8 cellular contexts compared by ENCODE assay signal in the genomic region with DNA sequence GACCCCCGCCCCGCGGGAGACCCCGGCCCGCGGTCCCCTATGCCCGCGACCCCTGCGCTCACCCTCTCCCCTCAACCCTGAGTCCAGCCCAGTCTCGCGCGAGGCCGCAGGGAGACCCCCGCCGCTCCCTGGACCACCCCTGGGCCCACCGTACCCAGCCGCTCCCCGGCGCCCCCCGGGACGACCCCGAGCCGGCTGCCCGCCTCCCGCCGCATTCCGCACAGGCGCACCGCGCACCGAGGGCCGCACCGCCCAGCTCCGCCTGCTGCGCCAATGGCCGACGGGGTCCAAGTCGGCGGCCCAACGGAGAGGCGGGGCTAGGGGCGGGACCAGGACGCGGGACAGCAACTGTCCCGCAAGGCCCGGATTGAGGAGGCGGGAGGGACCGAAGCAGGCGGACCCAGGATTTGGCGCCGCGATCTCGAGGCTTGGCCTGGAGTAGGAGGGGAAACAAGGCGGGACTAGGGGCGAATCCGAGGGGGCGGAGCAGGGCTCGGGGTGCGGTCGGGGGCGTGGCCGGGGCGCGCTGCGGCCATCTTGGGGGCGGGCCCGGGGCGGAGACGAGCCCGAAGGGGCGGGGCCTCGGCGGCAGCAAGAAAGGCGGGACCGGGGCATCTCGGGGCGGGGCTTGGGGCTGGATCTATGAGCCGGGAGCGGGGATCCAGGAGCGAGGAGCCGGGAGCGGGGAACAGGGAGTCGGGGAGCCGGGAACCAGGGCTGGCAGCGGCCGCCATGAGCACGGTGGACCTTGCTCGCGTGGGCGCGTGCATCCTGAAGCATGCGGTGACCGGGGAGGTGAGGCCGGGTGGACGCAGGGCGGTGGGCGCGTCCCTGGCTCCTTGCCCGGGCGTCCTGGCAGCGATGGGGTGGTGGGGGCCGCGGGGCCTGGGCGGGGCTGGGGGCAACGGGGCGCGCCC. TPM values are rescaled to one million over a fixed set of nuclear protein-coding genes. Genes with fewer than 3 reads are reported as not detected.
A peak's percentile ranks its signal among the peaks of the same experiment; 100 is the strongest.
DNase-seq lines count a peak whose midpoint lies in the region; ATAC-seq, FAIRE-seq and TF ChIP-seq lines count a peak whose summit lies in the region.

A gene with protein sequence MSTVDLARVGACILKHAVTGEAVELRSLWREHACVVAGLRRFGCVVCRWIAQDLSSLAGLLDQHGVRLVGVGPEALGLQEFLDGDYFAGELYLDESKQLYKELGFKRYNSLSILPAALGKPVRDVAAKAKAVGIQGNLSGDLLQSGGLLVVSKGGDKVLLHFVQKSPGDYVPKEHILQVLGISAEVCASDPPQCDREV (plus strand): TSS at position 624 of the 917 bp plus-strand sequence. CDS start 109 bp downstream, at position 733.

- peak within 1 kb of the TSS; percentile 88 to 97 for H4K8ac ChIP-seq in IMR-90 (ENCODE audit: low read depth in 2 of 2, low read length in 2 of 2)

- H3K9me1 ChIP-seq in IMR-90 (ENCODE audit: insufficient read depth, low read length) (peaks cover 5% of the 10 kb centered on the region), endothelial cell of umbilical vein (replicated peaks; ENCODE audit: control insufficient read depth, extremely low read depth, insufficient read depth, low read length) (no peaks in the 10 kb centered on the region)

- H3K79me2 ChIP-seq in endothelial cell of umbilical vein (ENCODE audit: control insufficient read depth, insufficient read depth, low read length) = peaks cover 5% of the 10 kb centered on the region

- H2BK20ac ChIP-seq in IMR-90 (ENCODE audit: low read depth, low read length) = no peak within 1 kb of the TSS

- H3K79me1 ChIP-seq in IMR-90 (ENCODE audit: low read depth in 1 of 2, low read length in 2 of 2) = peaks cover 0 to 26% of the 10 kb centered on the region in 2 experiments; a peak in 2 of 4 replicates

- H2BK15ac ChIP-seq in IMR-90 (ENCODE audit: low read depth, low read length) = no peak within 1 kb of the TSS

- in situ Hi-C loops in IMR-90 (cut with MboI; ENCODE audit: low sequenced_read_pairs) = no loop called here

- intact Hi-C loops in IMR-90 (cut with micrococcal nuclease) (loop anchor here (1.0 to 2.0 kb wide), 3 partner anchors 25 to 726 kb away; no protein-coding TSS in a partner anchor), endothelial cell of umbilical vein (cut with micrococcal nuclease) (loop anchor here (1.0 to 5.0 kb wide), 7 partner anchors 25 to 1314 kb away; a partner anchor contains a TSS)

- TF ChIP-seq CTCF in IMR-90 (conservative IDR thresholded peaks at IDR 0.05; ENCODE audit: low read depth, low read length) (no peak), endothelial cell of umbilical vein (IDR thresholded peaks at IDR 0.05; ENCODE audit: extremely low read depth in 1 of 2, insufficient read depth in 1 of 2, low read depth in 1 of 2, low read length in 2 of 2) (no peak)

- peak; percentile 98 for FAIRE-seq in endothelial cell of umbilical vein (lab: Jason Lieb, UNC)

- peak within 1 kb of the TSS; percentile 95 for H3K4me3 ChIP-seq in IMR-90 (ENCODE audit: insufficient read depth, low read depth, low read length)
- H3K4me3 ChIP-seq in endothelial cell of umbilical vein (replicated peaks in 1 of 3; ENCODE audit: insufficient read depth in 1 of 3, low read depth in 1 of 3, low read length in 3 of 3) = peak within 1 kb of the TSS; percentile 56 to 73 (median 61)

- H3K4me2 ChIP-seq in IMR-90 (ENCODE audit: low read depth, low read length) (peak within 1 kb of the TSS; percentile 87), endothelial cell of umbilical vein (ENCODE audit: insufficient read depth, low read length) (peak within 1 kb of the TSS; percentile 86)

- peak within 1 kb of the TSS; percentile 54 for H2BK120ac ChIP-seq in IMR-90 (ENCODE audit: low read depth, low read length)

- dilution Hi-C loops in IMR-90 (cut with HindIII; ENCODE audit: low sequenced_read_pairs, unreplicated experiment) (no loop called here), endothelial cell of umbilical vein (cut with MboI; ENCODE audit: extremely low pct_ligation_motif_present, low sequenced_read_pairs) (no loop called here)

- CTCF ChIA-PET in IMR-90 (lab: Yijun Ruan, JAX) (interaction anchor here (1.1 kb wide), 1 partner anchor 25 kb away, joined by 4 read pairs; no protein-coding TSS in a partner anchor), endothelial cell of umbilical vein (lab: Charles Lee) (interaction anchor here (0.7 to 3.1 kb wide), 9 partner anchors 25 to 838 kb away, joined by 3 to 14 read pairs (median 3); a partner anchor contains a TSS)

- H4K91ac ChIP-seq in IMR-90 (ENCODE audit: insufficient read depth, low read depth, low read length) = peak within 1 kb of the TSS; percentile 72; the same call in 1 of the 2 replicates

- H3K27ac ChIP-seq in IMR-90 (ENCODE audit: insufficient read depth, low read length) (peak within 1 kb of the TSS; percentile 88), endothelial cell of umbilical vein (ENCODE audit: insufficient read depth, low read depth, low read length) (peak within 1 kb of the TSS; percentile 75)

- H3K36me3 ChIP-seq in IMR-90 (ENCODE audit: control insufficient read depth, insufficient read depth, low read length) (peaks cover 2% of the 10 kb centered on the region; the same call in 1 of the 2 replicates), endothelial cell of umbilical vein (ENCODE audit: control insufficient read depth in 2 of 2, extremely low read depth in 1 of 2, insufficient read depth in 2 of 2, low read length in 2 of 2) (peaks cover 3% of the 10 kb centered on the region in 2 experiments)

- H3K27me3 ChIP-seq in IMR-90 (ENCODE audit: control insufficient read depth, insufficient read depth, low read length) = no peaks in the 10 kb centered on the region
- no peaks in the 10 kb centered on the region for H3K27me3 ChIP-seq in endothelial cell of umbilical vein (ENCODE audit: control insufficient read depth in 2 of 2, insufficient read depth in 2 of 2, low read length in 2 of 2)

- BruUV-seq in IMR-90 (replicated peaks; lab: Mats Ljungman, UMichigan) (no TSS peak), endothelial cell of umbilical vein (replicated peaks; lab: Mats Ljungman, UMichigan) (no TSS peak)

- peak within 1 kb of the TSS; percentile 92 for H3K14ac ChIP-seq in IMR-90 (replicated peaks; ENCODE audit: low read depth, low read length)

- H3K56ac ChIP-seq in IMR-90 (ENCODE audit: extremely low read depth, insufficient read depth, low read length) = peak within 1 kb of the TSS; percentile 61; the same call in 1 of the 2 replicates

- peaks cover 14% of the 10 kb centered on the region for H3K4me1 ChIP-seq in IMR-90 (ENCODE audit: control insufficient read depth, insufficient read depth, low read length)
- peaks cover 15% of the 10 kb centered on the region for H3K4me1 ChIP-seq in endothelial cell of umbilical vein (ENCODE audit: control insufficient read depth, extremely low read depth, insufficient read depth, low read length)

- DNase-seq in DMS 273 treated with DMSO at 0.1 percent for 48 hours (lab: John Stamatoyannopoulos, UW) (peak; percentile 88), IMR-90 (peak; percentile 98), OCI-M2 (lab: John Stamatoyannopoulos, UW; ENCODE audit: unreplicated experiment) (peak; percentile 87), activated T-cell treated with anti-CD3 and anti-CD28 coated beads for 24 hours (ENCODE audit: low read depth) (peak; percentile 96), endothelial cell of umbilical vein (ENCODE audit: low read depth, low spot score) (peak; percentile 98), midbrain (lab: John Stamatoyannopoulos, UW) (peak; percentile 98)
- DNase-seq in stimulated activated CD8-positive, alpha-beta memory T cell treated with anti-CD3 and anti-CD28 coated beads, Interleukin-15, amount 100 ng/mL, for 48 hours (ENCODE audit: low read depth in 2 of 2) = peak; percentile 96 to 97

- H3K9ac ChIP-seq in IMR-90 (ENCODE audit: low read depth, low read length) = peak within 1 kb of the TSS; percentile 88
- H3K9ac ChIP-seq in endothelial cell of umbilical vein (replicated peaks; ENCODE audit: extremely low read depth, insufficient read depth, low read length) = peak within 1 kb of the TSS; percentile 73

- H4K20me1 ChIP-seq in IMR-90 (ENCODE audit: insufficient read depth, low read length) = no peaks in the 10 kb centered on the region; the same call in 1 of the 2 replicates
- H4K20me1 ChIP-seq in endothelial cell of umbilical vein (replicated peaks; ENCODE audit: control insufficient read depth, extremely low read depth, insufficient read depth, low read length) = no peaks in the 10 kb centered on the region

- peak within 1 kb of the TSS; percentile 61 for H2AK5ac ChIP-seq in IMR-90 (ENCODE audit: low read depth, low read length)

- peak within 1 kb of the TSS; percentile 97 for H2AK9ac ChIP-seq in IMR-90 (replicated peaks; ENCODE audit: low read depth, low read length, poor library complexity)

- no peaks in the 10 kb centered on the region for H3K9me3 ChIP-seq in IMR-90 (ENCODE audit: control insufficient read depth, insufficient read depth, low read length)
- no peaks in the 10 kb centered on the region for H3K9me3 ChIP-seq in endothelial cell of umbilical vein (replicated peaks; ENCODE audit: control insufficient read depth, insufficient read depth, low read length)

- 1% methylated on average over 22 of the region's 107 CpGs; no CpG with 5 or more reads in 1 of the 2 experiments for WGBS in IMR-90 (ENCODE audit: extremely low coverage in 2 of 2, insufficient read length in 1 of 2), 2 experiments

- H3K23ac ChIP-seq in IMR-90 (ENCODE audit: low read depth, low read length) = peak within 1 kb of the TSS; percentile 81; the same call in 1 of the 2 replicates

- peak within 1 kb of the TSS; percentile 40 for H4K5ac ChIP-seq in IMR-90 (ENCODE audit: low read depth, low read length)

- TF ChIP-seq RAD21 in IMR-90 (IDR thresholded peaks at IDR 0.05; ENCODE audit: low read length) = no peak

- ATAC-seq in GM21528 (IDR thresholded peaks at IDR 0.05; ENCODE audit: low FRiP score, unreplicated experiment) (peak; percentile 65), IMR-90 (ENCODE audit: low read depth) (peak; percentile 90)

- POLR2A ChIA-PET in IMR-90 (lab: Charles Lee; ENCODE audit: unreplicated experiment) (no interaction called here), endothelial cell of umbilical vein (lab: Charles Lee) (interaction anchor here (1.4 kb wide), 1 partner anchor 30 kb away, joined by 3 read pairs; a partner anchor contains a TSS)

- no peak for TF ChIP-seq POLR2A in IMR-90 (IDR thresholded peaks at IDR 0.05; ENCODE audit: low read depth, low read length)
- TF ChIP-seq POLR2A in endothelial cell of umbilical vein (IDR thresholded peaks at IDR 0.05; ENCODE audit: low read depth, low read length) = peak; percentile 33

- H2BK5ac ChIP-seq in IMR-90 (ENCODE audit: low read depth, low read length, poor library complexity, severe bottlenecking) = peak within 1 kb of the TSS; percentile 81

- peak within 1 kb of the TSS; percentile 100 for H2AFZ ChIP-seq in IMR-90 (replicated peaks; ENCODE audit: low read length, poor library complexity)
- H2AFZ ChIP-seq in endothelial cell of umbilical vein (ENCODE audit: low read depth, low read length) = peak within 1 kb of the TSS; percentile 92

- H3K18ac ChIP-seq in IMR-90 (ENCODE audit: low read depth, low read length) = peak within 1 kb of the TSS; percentile 58; the same call in 1 of the 2 replicates

- peak within 1 kb of the TSS; percentile 94 for H3K4ac ChIP-seq in IMR-90 (ENCODE audit: low read depth, low read length)

RNA-seq across cellular contexts. Expression of the gene that starts here (rescaled TPM):
- total RNA-seq in IMR-90 (2012; rRNA removed) (8.1 and 10.9 TPM in 2 replicates), endothelial cell of umbilical vein (55.8 and 56.8 TPM in 2 replicates)
- polyA plus RNA-seq in IMR-90 (2012; rRNA removed) (22.3 and 23.0 TPM in 2 replicates), endothelial cell of umbilical vein (29.6 and 39.3 TPM in 2 replicates)
- polyA plus RNA-seq in IMR-90 (2012; cell fraction: cytosol; rRNA removed) = 23.1 and 35.9 TPM in 2 replicates
- polyA plus RNA-seq in IMR-90 (2012; cell fraction: nucleus; rRNA removed; ENCODE audit: low replicate concordance) = 23.6 and 41.8 TPM in 2 replicates
- 28.5 and 33.2 TPM in 2 replicates for polyA plus RNA-seq in endothelial cell of umbilical vein (2011; cell fraction: cytosol; rRNA removed)
- polyA plus RNA-seq in endothelial cell of umbilical vein (2011; cell fraction: nucleus; rRNA removed) = 32.5 and 39.1 TPM in 2 replicates
- 40.0 and 43.3 TPM in 2 replicates for polyA plus RNA-seq in endothelial cell of umbilical vein (2012)
- 15.0 and 18.6 TPM in 2 replicates for polyA minus RNA-seq in endothelial cell of umbilical vein
- polyA minus RNA-seq in endothelial cell of umbilical vein (2011; cell fraction: cytosol; rRNA and poly(A)+ RNA removed) = 5.0 TPM
- polyA minus RNA-seq in endothelial cell of umbilical vein (2011; cell fraction: nucleus; rRNA and poly(A)+ RNA removed) = 6.7 and 8.4 TPM in 2 replicates

Comparison
In these comparisons a context has a peak if more than half of its experiments do, and no peak if none do; other contexts are left out.
1. Peak in every context shown above with its lines: DNase-seq, ATAC-seq, H3K4me3 ChIP-seq and H3K27ac ChIP-seq.